1 cellular context compared by ENCODE assay signal in genomic region chr16:1420540-1421205, GRCh38.
TF ChIP-seq lines count a peak whose summit lies in the region.

TSS of gene UQCC4 (minus strand) at chr16:1420747. CDS start at chr16:1420723, 24 bp downstream.

TF ChIP-seq in K562, 482 proteins besides CTCF, POLR2A, EP300 and RAD21 (continued from another document and continues in another):
- peak; percentile 56 for TF ChIP-seq VEZF1 (CRISPR knock-in tag; IDR thresholded peaks at IDR 0.05)
- peak; percentile 62; the same call in 1 of the 2 replicates for TF ChIP-seq SMAD4 (CRISPR knock-in tag; conservative IDR thresholded peaks at IDR 0.05)
- peak; percentile 41; the same call in 1 of the 2 replicates for TF ChIP-seq HDAC8 (tag; IDR thresholded peaks at IDR 0.05)
- TF ChIP-seq BMI1 (IDR thresholded peaks at IDR 0.05; ENCODE audit: low read length), result no peak
- TF ChIP-seq ZFX (CRISPR knock-in tag; IDR thresholded peaks at IDR 0.05), result peak; percentile 92
- peak; percentile 79; the same call in 1 of the 2 replicates for TF ChIP-seq SP1 (CRISPR knock-in tag; IDR thresholded peaks at IDR 0.05)
- no peak for TF ChIP-seq HMGXB4 (CRISPR knock-in tag; IDR thresholded peaks at IDR 0.05)
- peak; percentile 99 for TF ChIP-seq CREB3L1 (IDR thresholded peaks at IDR 0.05; ENCODE audit: borderline replicate concordance, low read depth)
- peak in 1 of 2 experiments; percentile 95; a peak in 2 of 4 replicates for TF ChIP-seq ZNF639 (CRISPR knock-in tag; conservative IDR thresholded peaks at IDR 0.05 in 1 of 2, IDR thresholded peaks at IDR 0.05 in 1 of 2)
- peak; percentile 91; the same call in 1 of the 2 replicates for TF ChIP-seq KAT7 (CRISPR knock-in tag; IDR thresholded peaks at IDR 0.05; ENCODE audit: borderline replicate concordance)
- TF ChIP-seq FOXP1 (CRISPR knock-in tag; IDR thresholded peaks at IDR 0.05), result no peak; the same call in 1 of the 2 replicates
- no peak for TF ChIP-seq TCF3 (CRISPR knock-in tag; IDR thresholded peaks at IDR 0.05)
- TF ChIP-seq MGA (IDR thresholded peaks at IDR 0.05), result no peak; the same call in 1 of the 2 replicates
- TF ChIP-seq RNF2 (IDR thresholded peaks at IDR 0.05), result peak; percentile 59; the same call in 1 of the 2 replicates
- peak; percentile 64; the same call in 1 of the 2 replicates for TF ChIP-seq ZNF583 (CRISPR knock-in tag; IDR thresholded peaks at IDR 0.05)
- no peak for TF ChIP-seq SNRNP70 (optimal IDR thresholded peaks at IDR 0.05; ENCODE audit: low read depth, low read length)
- no peak for TF ChIP-seq MEF2D (tag; conservative IDR thresholded peaks at IDR 0.05; ENCODE audit: low read depth)
- TF ChIP-seq AFF1 (IDR thresholded peaks at IDR 0.05; ENCODE audit: low read depth in 1 of 2, partially characterized antibody in 2 of 2), result peak in 1 of 2 experiments; percentile 76
- TF ChIP-seq ERF (CRISPR knock-in tag; IDR thresholded peaks at IDR 0.05), result peak; percentile 53; the same call in 1 of the 2 replicates
- TF ChIP-seq GABPA (tag; conservative IDR thresholded peaks at IDR 0.05; ENCODE audit: low read depth), result peak; percentile 100
- TF ChIP-seq ZNF436 (CRISPR knock-in tag; IDR thresholded peaks at IDR 0.05), result no peak
- peak; percentile 28; the same call in 1 of the 2 replicates for TF ChIP-seq GTF2F1 (IDR thresholded peaks at IDR 0.05; ENCODE audit: low read depth, low read length)
- no peak for TF ChIP-seq TAF9B (IDR thresholded peaks at IDR 0.05; ENCODE audit: partially characterized antibody)
- peak; percentile 100 for TF ChIP-seq MYC (IDR thresholded peaks at IDR 0.05; ENCODE audit: low read depth, low read length)
- peak; percentile 90; the same call in 1 of the 2 replicates for TF ChIP-seq MYC (CRISPR knock-in tag; IDR thresholded peaks at IDR 0.05; ENCODE audit: borderline replicate concordance, low read depth)
- TF ChIP-seq ZNF507 (tag; conservative IDR thresholded peaks at IDR 0.05), result no peak
- TF ChIP-seq PCBP2 (IDR thresholded peaks at IDR 0.05; ENCODE audit: low read depth, low read length, poor library complexity, severe bottlenecking), result no peak
- no peak for TF ChIP-seq CBX3 (IDR thresholded peaks at IDR 0.05; ENCODE audit: borderline replicate concordance in 1 of 2, low read length in 2 of 2)
- TF ChIP-seq TEAD2 (tag; IDR thresholded peaks at IDR 0.05), result no peak
- TF ChIP-seq CCNT2 (IDR thresholded peaks at IDR 0.05; ENCODE audit: borderline replicate concordance, extremely low read depth, insufficient read length, low read depth, low read length), result peak; percentile 11
